ENCODE assay signal across 28 cellular contexts in the genomic region with DNA sequence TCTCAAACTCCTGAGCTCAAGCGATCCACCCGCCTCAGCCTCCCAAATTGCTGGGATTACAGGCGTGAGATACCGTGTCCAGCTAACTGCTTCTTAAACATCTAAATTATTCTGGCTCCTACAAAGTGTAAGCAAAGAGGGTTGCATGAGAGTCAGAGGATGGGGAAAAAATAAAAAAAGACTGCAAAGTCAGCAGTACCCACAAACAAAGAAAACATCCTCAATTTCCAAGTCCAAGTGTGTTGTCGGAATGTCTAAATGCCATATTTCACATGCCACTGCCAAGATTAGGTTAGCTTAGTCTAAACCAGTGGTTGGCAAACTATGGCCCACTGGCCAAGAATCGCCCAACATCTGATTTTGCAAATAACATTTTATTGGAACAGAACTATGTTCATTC.
"Had no signal": no experiment of that assay in that cellular context is flagged by ENCODE, and none has a peak within 500 bp of the region (broad histone marks: within the 10 kb centered on the region; RNA-seq: fewer than 3 reads in every experiment).

No MANE protein-coding gene starts in this region.

- H2AFZ ChIP-seq: hepatocyte, neural progenitor cell had no signal

- H3K27ac Mint-ChIP-seq: mesothelial cell of epicardium; natural killer cell; neural progenitor cell; progenitor cell of endocrine pancreas; stimulated activated naive B cell treated with anti-CD40 and anti-IgM and Interleukin-4, amounts not matched to agents 10 μg/mL and 1 μg/mL and 100 μg/mL, for 72 hours had no signal

- H3K4me3 Mint-ChIP-seq: mesothelial cell of epicardium; natural killer cell; nephron progenitor cell; neural progenitor cell; stimulated activated naive B cell treated with anti-CD40 and anti-IgM and Interleukin-4, amounts not matched to agents 10 μg/mL and 1 μg/mL and 100 μg/mL, for 72 hours had no signal

- H3K36me3 ChIP-seq: ovary had no signal

- H3K4me2 ChIP-seq: hepatocyte, neural progenitor cell had no signal

- H3K9me3 Mint-ChIP-seq: mesothelial cell of epicardium; naive B cell; natural killer cell; nephron progenitor cell; neural progenitor cell; stimulated activated naive B cell treated with anti-CD40 and anti-IgM and Interleukin-4, amounts not matched to agents 10 μg/mL and 1 μg/mL and 100 μg/mL, for 72 hours had no signal

- H3K27ac ChIP-seq: hepatocyte, left ventricle myocardium inferior, neural progenitor cell, neutrophil, ovary, right atrium auricular region, stomach, testis, thyroid gland, transverse colon, upper lobe of left lung, vagina had no signal

- H3K9me3 ChIP-seq: left ventricle myocardium inferior, neutrophil, ovary, right atrium auricular region, stomach, testis, thyroid gland, transverse colon, upper lobe of left lung, vagina had no signal

- H3K27me3 ChIP-seq: hepatocyte, neural progenitor cell, neutrophil, ovary, right atrium auricular region, stomach, testis, thyroid gland, transverse colon, upper lobe of left lung, vagina had no signal

- H3K4me1 Mint-ChIP-seq: mesothelial cell of epicardium; stimulated activated naive B cell treated with anti-CD40 and anti-IgM and Interleukin-4, amounts not matched to agents 10 μg/mL and 1 μg/mL and 100 μg/mL, for 72 hours had no signal

- ATAC-seq: natural killer cell; sciatic nerve; stimulated activated naive B cell treated with anti-CD40 and anti-IgM and Interleukin-4, amounts not matched to agents 10 μg/mL and 1 μg/mL and 100 μg/mL, for 72 hours; stimulated activated naive CD8-positive, alpha-beta T cell treated with anti-CD3 and anti-CD28 coated beads, Interleukin-15, Interleukin-2, amounts not matched to agents 100 U/mL and 50 U/mL, for 24 hours had no signal

- H3K27me3 Mint-ChIP-seq: naive B cell; progenitor cell of endocrine pancreas; stimulated activated naive B cell treated with anti-CD40 and anti-IgM and Interleukin-4, amounts not matched to agents 10 μg/mL and 1 μg/mL and 100 μg/mL, for 72 hours had no signal

- DNase-seq: islet precursor cell; left ventricle myocardium inferior; mesendoderm; naive B cell; natural killer cell; nephron progenitor cell; ovary; small intestine; stimulated activated CD4-positive, alpha-beta T cell treated with anti-CD3 and anti-CD28 coated beads, Interleukin-1b, Interleukin-23, amount 100 ng/mL, for 48 hours; stimulated activated CD4-positive, alpha-beta T cell treated with anti-CD3 and anti-CD28 coated beads, Interleukin-2, amount 100 ng/mL, for 48 hours; stimulated activated CD4-positive, alpha-beta T cell treated with anti-CD3 and anti-CD28 coated beads, Interleukin-4, amount 100 ng/mL, for 4 hours; stimulated activated CD8-positive, alpha-beta memory T cell treated with anti-CD3 and anti-CD28 coated beads, Interleukin-4, amount 100 ng/mL, for 48 hours; stimulated activated naive B cell treated with anti-CD40 and anti-IgM and Interleukin-4, amounts not matched to agents 10 μg/mL and 1 μg/mL and 100 μg/mL, for 72 hours; stimulated activated naive CD8-positive, alpha-beta T cell treated with anti-CD3 and anti-CD28 coated beads, Interleukin-15, Interleukin-2, amounts not matched to agents 100 U/mL and 50 U/mL, for 24 hours; stomach; testis; thyroid gland; transverse colon; upper lobe of left lung had no signal

- FAIRE-seq: small intestine had no signal

- H3K4me1 ChIP-seq: left ventricle myocardium inferior, right atrium auricular region, stomach, testis, thyroid gland, transverse colon, upper lobe of left lung, vagina had no signal

- H3K9ac ChIP-seq: neural progenitor cell had no signal

- H3K4me3 ChIP-seq: hepatocyte, left ventricle myocardium inferior, lung, neural progenitor cell, ovary, right atrium auricular region, stomach, testis, thyroid gland, transverse colon, upper lobe of left lung, vagina had no signal
